ENCODE assay signal across 13 cellular contexts in the genomic region with DNA sequence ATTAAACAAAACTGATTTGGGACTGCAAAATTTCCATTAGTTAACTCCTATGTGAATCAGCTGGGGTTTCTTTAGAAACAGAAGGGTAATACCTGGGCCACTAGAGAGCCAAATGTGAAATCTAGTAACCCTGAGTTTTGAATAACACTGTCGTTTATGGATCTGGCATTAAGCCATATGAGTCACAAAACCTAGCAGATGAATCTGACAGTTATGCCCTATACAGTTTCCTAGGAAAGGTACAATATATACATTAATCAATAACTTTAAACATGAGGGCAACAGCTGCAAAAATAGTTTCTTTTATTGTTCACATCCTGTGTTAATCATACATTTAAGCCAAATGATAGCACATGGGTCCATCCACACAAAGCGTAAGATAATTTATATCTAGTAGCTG. TPM values are rescaled to one million over a fixed set of nuclear protein-coding genes. Genes with fewer than 3 reads are reported as not detected.
A peak's percentile ranks its signal among the peaks of the same experiment; 100 is the strongest.
DNase-seq lines count a peak whose midpoint lies in the region; ATAC-seq, FAIRE-seq and TF ChIP-seq lines count a peak whose summit lies in the region.
"Had no signal": no experiment of that assay in that cellular context is flagged by ENCODE, and none has a peak within 500 bp of the region (broad histone marks: within the 10 kb centered on the region; RNA-seq: fewer than 3 reads in every experiment).

No MANE protein-coding gene starts in this region.

- FAIRE-seq in bronchial epithelial cell (lab: Jason Lieb, UNC): no peak

- CTCF ChIA-PET in HEK293 (lab: Yijun Ruan, JAX): interaction anchor here (0.9 kb wide), 1 partner anchor 32 kb away, joined by 5 read pairs; no protein-coding TSS in a partner anchor

- POLR2A ChIA-PET in HEK293 (lab: Yijun Ruan, JAX): interaction anchor here (1.6 kb wide), 1 partner anchor 54 kb away, joined by 5 read pairs; no protein-coding TSS in a partner anchor

- no peaks in the 10 kb centered on the region for H3K9me3 ChIP-seq in HEK293 (ENCODE audit: control insufficient read depth, insufficient read depth, low read depth, low read length)
- H3K9me3 ChIP-seq: uterus had no signal

- no peak for TF ChIP-seq CTCF in HEK293 (tag by site-specific recombination; IDR thresholded peaks at IDR 0.05)
- TF ChIP-seq CTCF in bronchial epithelial cell (IDR thresholded peaks at IDR 0.05; ENCODE audit: insufficient read depth, low read length, severe bottlenecking): no peak

- DNase-seq in A172 (ENCODE audit: low spot score): peak; percentile 68
- peak; percentile 74 for DNase-seq in NCI-H2081 treated with DMSO at 0.1 percent for 48 hours (lab: John Stamatoyannopoulos, UW)
- peak; percentile 72 for DNase-seq in bronchial epithelial cell (ENCODE audit: low read depth)
- DNase-seq in SK-N-DZ (ENCODE audit: low spot score): no peak
- no peak for DNase-seq in pons (ENCODE audit: low spot score)
- DNase-seq: activated T-cell treated with anti-CD3 and anti-CD28 coated beads for 4 hours, mesendoderm, uterus had no signal

- H3K4me1 ChIP-seq in HEK293 (ENCODE audit: control insufficient read depth, insufficient read depth, low read length): peaks cover 30% of the 10 kb centered on the region

- ATAC-seq in HG02852 (IDR thresholded peaks at IDR 0.05; ENCODE audit: unreplicated experiment): no peak
- ATAC-seq in GM18868 (IDR thresholded peaks at IDR 0.05; ENCODE audit: unreplicated experiment): no peak
- ATAC-seq: Right ventricle myocardium inferior had no signal

- H3K27me3 ChIP-seq in bronchial epithelial cell (ENCODE audit: control insufficient read depth, insufficient read depth, low read length): no peaks in the 10 kb centered on the region
- H3K27me3 ChIP-seq: uterus had no signal

- no peak overlapping the region for H3K27ac ChIP-seq in HEK293 (ENCODE audit: extremely low read depth, low read depth, low read length)
- H3K27ac ChIP-seq: HL-60, uterus had no signal

- no peak overlapping the region for H3K4me3 ChIP-seq in HEK293 (ENCODE audit: low read depth, low read length)
- H3K4me3 ChIP-seq in bronchial epithelial cell (ENCODE audit: low read depth, low read length): no peak overlapping the region
- H3K4me3 ChIP-seq: uterus had no signal

- H3K36me3 ChIP-seq in HEK293 (ENCODE audit: control insufficient read depth in 2 of 2, insufficient read depth in 1 of 2, low read length in 2 of 2) (no peaks in the 10 kb centered on the region), bronchial epithelial cell (ENCODE audit: control insufficient read depth, insufficient read depth, low read length) (no peaks in the 10 kb centered on the region)
- H3K36me3 ChIP-seq: uterus had no signal

TF ChIP-seq in HEK293, 187 proteins besides CTCF, POLR2A, EP300 and RAD21 (continues in another document):
- TF ChIP-seq ZNF571 (tag by site-specific recombination; IDR thresholded peaks at IDR 0.05): no peak
- TF ChIP-seq, protein P1, sequence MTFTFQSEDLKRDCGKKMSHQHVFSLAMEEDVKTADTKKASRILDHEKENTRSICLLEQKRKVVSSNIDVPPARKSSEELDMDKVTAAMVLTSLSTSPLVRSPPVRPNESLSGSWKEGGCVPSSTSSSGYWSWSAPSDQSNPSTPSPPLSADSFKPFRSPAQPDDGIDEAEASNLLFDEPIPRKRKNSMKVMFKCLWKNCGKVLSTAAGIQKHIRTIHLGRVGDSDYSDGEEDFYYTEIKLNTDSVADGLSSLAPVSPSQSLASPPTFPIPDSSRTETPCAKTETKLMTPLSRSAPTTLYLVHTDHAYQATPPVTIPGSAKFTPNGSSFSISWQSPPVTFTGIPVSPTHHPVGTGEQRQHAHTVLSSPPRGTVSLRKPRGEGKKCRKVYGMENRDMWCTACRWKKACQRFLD (tag by site-specific recombination; IDR thresholded peaks at IDR 0.05): no peak
- TF ChIP-seq, protein P2, sequence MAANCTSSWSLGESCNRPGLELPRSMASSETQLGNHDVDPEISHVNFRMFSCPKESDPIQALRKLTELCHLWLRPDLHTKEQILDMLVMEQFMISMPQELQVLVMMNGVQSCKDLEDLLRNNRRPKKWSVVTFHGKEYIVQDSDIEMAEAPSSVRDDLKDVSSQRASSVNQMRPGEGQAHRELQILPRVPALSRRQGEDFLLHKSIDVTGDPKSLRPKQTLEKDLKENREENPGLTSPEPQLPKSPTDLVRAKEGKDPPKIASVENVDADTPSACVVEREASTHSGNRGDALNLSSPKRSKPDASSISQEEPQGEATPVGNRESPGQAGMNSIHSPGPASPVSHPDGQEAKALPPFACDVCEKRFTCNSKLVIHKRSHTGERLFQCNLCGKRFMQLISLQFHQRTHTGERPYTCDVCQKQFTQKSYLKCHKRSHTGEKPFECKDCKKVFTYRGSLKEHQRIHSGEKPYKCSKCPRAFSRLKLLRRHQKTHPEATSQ (tag by site-specific recombination; IDR thresholded peaks at IDR 0.05): no peak
- TF ChIP-seq ZNF529 (tag by site-specific recombination; IDR thresholded peaks at IDR 0.05; ENCODE audit: insufficient replicate concordance): no peak
- TF ChIP-seq ZBTB20 (tag by site-specific recombination; IDR thresholded peaks at IDR 0.05): peak; percentile 93
- TF ChIP-seq, protein P3, sequence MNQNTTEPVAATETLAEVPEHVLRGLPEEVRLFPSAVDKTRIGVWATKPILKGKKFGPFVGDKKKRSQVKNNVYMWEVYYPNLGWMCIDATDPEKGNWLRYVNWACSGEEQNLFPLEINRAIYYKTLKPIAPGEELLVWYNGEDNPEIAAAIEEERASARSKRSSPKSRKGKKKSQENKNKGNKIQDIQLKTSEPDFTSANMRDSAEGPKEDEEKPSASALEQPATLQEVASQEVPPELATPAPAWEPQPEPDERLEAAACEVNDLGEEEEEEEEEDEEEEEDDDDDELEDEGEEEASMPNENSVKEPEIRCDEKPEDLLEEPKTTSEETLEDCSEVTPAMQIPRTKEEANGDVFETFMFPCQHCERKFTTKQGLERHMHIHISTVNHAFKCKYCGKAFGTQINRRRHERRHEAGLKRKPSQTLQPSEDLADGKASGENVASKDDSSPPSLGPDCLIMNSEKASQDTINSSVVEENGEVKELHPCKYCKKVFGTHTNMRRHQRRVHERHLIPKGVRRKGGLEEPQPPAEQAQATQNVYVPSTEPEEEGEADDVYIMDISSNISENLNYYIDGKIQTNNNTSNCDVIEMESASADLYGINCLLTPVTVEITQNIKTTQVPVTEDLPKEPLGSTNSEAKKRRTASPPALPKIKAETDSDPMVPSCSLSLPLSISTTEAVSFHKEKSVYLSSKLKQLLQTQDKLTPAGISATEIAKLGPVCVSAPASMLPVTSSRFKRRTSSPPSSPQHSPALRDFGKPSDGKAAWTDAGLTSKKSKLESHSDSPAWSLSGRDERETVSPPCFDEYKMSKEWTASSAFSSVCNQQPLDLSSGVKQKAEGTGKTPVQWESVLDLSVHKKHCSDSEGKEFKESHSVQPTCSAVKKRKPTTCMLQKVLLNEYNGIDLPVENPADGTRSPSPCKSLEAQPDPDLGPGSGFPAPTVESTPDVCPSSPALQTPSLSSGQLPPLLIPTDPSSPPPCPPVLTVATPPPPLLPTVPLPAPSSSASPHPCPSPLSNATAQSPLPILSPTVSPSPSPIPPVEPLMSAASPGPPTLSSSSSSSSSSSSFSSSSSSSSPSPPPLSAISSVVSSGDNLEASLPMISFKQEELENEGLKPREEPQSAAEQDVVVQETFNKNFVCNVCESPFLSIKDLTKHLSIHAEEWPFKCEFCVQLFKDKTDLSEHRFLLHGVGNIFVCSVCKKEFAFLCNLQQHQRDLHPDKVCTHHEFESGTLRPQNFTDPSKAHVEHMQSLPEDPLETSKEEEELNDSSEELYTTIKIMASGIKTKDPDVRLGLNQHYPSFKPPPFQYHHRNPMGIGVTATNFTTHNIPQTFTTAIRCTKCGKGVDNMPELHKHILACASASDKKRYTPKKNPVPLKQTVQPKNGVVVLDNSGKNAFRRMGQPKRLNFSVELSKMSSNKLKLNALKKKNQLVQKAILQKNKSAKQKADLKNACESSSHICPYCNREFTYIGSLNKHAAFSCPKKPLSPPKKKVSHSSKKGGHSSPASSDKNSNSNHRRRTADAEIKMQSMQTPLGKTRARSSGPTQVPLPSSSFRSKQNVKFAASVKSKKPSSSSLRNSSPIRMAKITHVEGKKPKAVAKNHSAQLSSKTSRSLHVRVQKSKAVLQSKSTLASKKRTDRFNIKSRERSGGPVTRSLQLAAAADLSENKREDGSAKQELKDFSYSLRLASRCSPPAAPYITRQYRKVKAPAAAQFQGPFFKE (tag by site-specific recombination; IDR thresholded peaks at IDR 0.05; ENCODE audit: borderline replicate concordance): no peak
- TF ChIP-seq ZNF530 (tag by site-specific recombination; IDR thresholded peaks at IDR 0.05; ENCODE audit: low read depth): no peak
- no peak for TF ChIP-seq FEZF1 (tag by site-specific recombination; IDR thresholded peaks at IDR 0.05)
- no peak for TF ChIP-seq ZBTB21 (tag by site-specific recombination; IDR thresholded peaks at IDR 0.05)
- no peak for TF ChIP-seq MZF1 (tag by site-specific recombination; IDR thresholded peaks at IDR 0.05; ENCODE audit: borderline replicate concordance)
- TF ChIP-seq ZNF366 (tag by site-specific recombination; conservative IDR thresholded peaks at IDR 0.05): peak; percentile 49; the same call in 1 of the 2 replicates

RNA-seq across cellular contexts. Expression of a gene that starts 56.9 kb away (rescaled TPM):
- 190 and 218 TPM in 2 replicates for total RNA-seq in A172 (2014; rRNA removed; shearing (Covaris generic))
- total RNA-seq in bronchial epithelial cell: 68.4 and 125 TPM in 2 replicates
- 71.1 and 85.9 TPM in 2 replicates for polyA plus RNA-seq in SK-N-DZ (2014; cell fraction: cytosol; rRNA removed)
- 58.8 and 63.7 TPM in 2 replicates for polyA plus RNA-seq in SK-N-DZ (2014; cell fraction: nucleus; rRNA removed)

Comparison
In these comparisons a context has a peak if more than half of its experiments do, and no peak if none do; other contexts are left out.
1. DNase-seq: peak in A172 (single experiment), NCI-H2081 treated with DMSO at 0.1 percent for 48 hours (single experiment) and bronchial epithelial cell (single experiment); none in SK-N-DZ (single experiment) and pons (single experiment).